ENCODE assay signal across 16 cellular contexts in genomic region chr15:100934735-100935134, GRCh38. TPM values are rescaled to one million over a fixed set of nuclear protein-coding genes. Genes with fewer than 3 reads are reported as not detected.
DNase-seq lines count a peak whose midpoint lies in the region; TF ChIP-seq lines count a peak whose summit lies in the region.
"Had no signal": no experiment of that assay in that cellular context is flagged by ENCODE, and none has a peak within 500 bp of the region (broad histone marks: within the 10 kb centered on the region; RNA-seq: fewer than 3 reads in every experiment).

No MANE protein-coding gene starts in this region.

- H3K36me3 ChIP-seq in Loucy (ENCODE audit: insufficient read depth, low read length) (no peaks in the 10 kb centered on the region), brain microvascular endothelial cell (replicated peaks) (no peaks in the 10 kb centered on the region), spleen (peaks cover 0 to 8% (median 0%) of the 10 kb centered on the region in 6 donors), A673 (ENCODE audit: insufficient read depth, low read length, poor library complexity, severe bottlenecking) (no peaks in the 10 kb centered on the region)

- no peak overlapping the region for H3K9ac ChIP-seq in Loucy (ENCODE audit: low read depth, low read length, poor library complexity, severe bottlenecking)
- H3K9ac ChIP-seq: KMS-11 had no signal

- BruUV-seq in A673 (replicated peaks; lab: Mats Ljungman, UMichigan): no TSS peak

- H3K79me2 ChIP-seq in Loucy (ENCODE audit: insufficient read depth, low read length): no peaks in the 10 kb centered on the region

- H3K4me3 ChIP-seq in Loucy (ENCODE audit: low read length, poor library complexity, severe bottlenecking) (no peak overlapping the region), brain microvascular endothelial cell (ENCODE audit: low read depth, low read length) (no peak overlapping the region), spleen (peak overlapping the region in 1 of 8 donors; percentile 12), A673 (ENCODE audit: low read depth, low read length, poor library complexity, severe bottlenecking) (no peak overlapping the region)

- no peak for TF ChIP-seq CTCF in Loucy (conservative IDR thresholded peaks at IDR 0.05; ENCODE audit: low read length)
- TF ChIP-seq CTCF in brain microvascular endothelial cell (IDR thresholded peaks at IDR 0.05; ENCODE audit: low read depth, low read length, missing control alignments): peak; percentile 46
- no peak for TF ChIP-seq CTCF in spleen (IDR thresholded peaks at IDR 0.05 in 8 of 11, conservative IDR thresholded peaks at IDR 0.05 in 3 of 11)
- no peak for TF ChIP-seq CTCF in A673 (conservative IDR thresholded peaks at IDR 0.05; ENCODE audit: low read depth, low read length)

- H3K9me3 ChIP-seq in Loucy (ENCODE audit: insufficient read depth, low read depth, low read length) (no peaks in the 10 kb centered on the region), spleen (no peaks in the 10 kb centered on the region), A673 (ENCODE audit: low read depth, low read length, poor library complexity, severe bottlenecking) (no peaks in the 10 kb centered on the region)

- H3K27ac ChIP-seq in brain microvascular endothelial cell (no peak overlapping the region), spleen (peak overlapping the region in 5 of 8 donors; percentile 32 to 67 (median 61)), A673 (ENCODE audit: low read depth, low read length, poor library complexity, severe bottlenecking) (no peak overlapping the region)
- H3K27ac ChIP-seq: 22Rv1, KMS-11 had no signal

- peak overlapping the region; percentile 46; the same call in 1 of the 2 replicates for H2AFZ ChIP-seq in Loucy (ENCODE audit: low read length)

- no peaks in the 10 kb centered on the region for H3K9me2 ChIP-seq in Loucy (replicated peaks; ENCODE audit: low read depth, low read length)

- CTCF ChIA-PET in A673 (lab: Charles Lee): no interaction called here

- H3K4me1 ChIP-seq in Loucy (ENCODE audit: insufficient read depth, low read length, poor library complexity, severe bottlenecking): peaks cover 26% of the 10 kb centered on the region
- H3K4me1 ChIP-seq in spleen: peaks cover 3 to 68% (median 47%) of the 10 kb centered on the region in 6 donors
- H3K4me1 ChIP-seq in A673 (ENCODE audit: insufficient read depth, low read length, poor library complexity, severe bottlenecking): peaks cover 5% of the 10 kb centered on the region

- H3K4me2 ChIP-seq in Loucy (ENCODE audit: low read depth, low read length, poor library complexity, severe bottlenecking): no peak overlapping the region
- H3K4me2 ChIP-seq: KMS-11 had no signal

- POLR2A ChIA-PET in A673 (lab: Charles Lee; ENCODE audit: low non-redundant PET): no interaction called here

- no peak for TF ChIP-seq POLR2A in spleen (IDR thresholded peaks at IDR 0.05)

- no peaks in the 10 kb centered on the region for H3K27me3 ChIP-seq in Loucy (ENCODE audit: insufficient read depth, low read length, poor library complexity, severe bottlenecking)
- H3K27me3 ChIP-seq in brain microvascular endothelial cell (replicated peaks): no peaks in the 10 kb centered on the region
- H3K27me3 ChIP-seq in spleen (replicated peaks in 1 of 7): no peaks in the 10 kb centered on the region
- no peaks in the 10 kb centered on the region for H3K27me3 ChIP-seq in A673 (replicated peaks; ENCODE audit: insufficient read depth, low read depth, low read length, poor library complexity)

- in situ Hi-C loops in brain microvascular endothelial cell (cut with HindIII; ENCODE audit: low pct_ligation_motif_present, low sequenced_read_pairs): no loop called here

- H3F3A ChIP-seq in Loucy (ENCODE audit: low read depth): no peaks in the 10 kb centered on the region

- intact Hi-C loops in spleen (cut with DNase I; ENCODE audit: low total_unique reads) (no loop called here), A673 (cut with micrococcal nuclease; ENCODE audit: unreplicated experiment) (no loop called here)

- peak; percentile 4 for DNase-seq in DMS53 (lab: John Stamatoyannopoulos, UW)
- no peak for DNase-seq in DMS53 treated with DMSO at 0.1 percent for 48 hours (lab: John Stamatoyannopoulos, UW; ENCODE audit: unreplicated experiment)
- DNase-seq in brain microvascular endothelial cell: peak; percentile 18
- DNase-seq in spleen: no peak
- no peak for DNase-seq in NK-92 treated with Interleukin-12 subunit alpha and Interleukin-12 subunit beta, amount 100 ng/mL, for 24 hours (lab: John Stamatoyannopoulos, UW)
- no peak for DNase-seq in globus pallidus (ENCODE audit: low spot score)
- DNase-seq in A673 (ENCODE audit: low spot score): no peak
- DNase-seq: amygdala; NCI-H226; nephron progenitor cell; stimulated activated CD4-positive, alpha-beta T cell treated with anti-CD3 and anti-CD28 coated beads, Interleukin-15, amount 100 ng/mL, for 24 hours; stimulated activated naive CD8-positive, alpha-beta T cell treated with anti-CD3 and anti-CD28 coated beads, Interleukin-15, amount 100 ng/mL, for 72 hours; T-cell had no signal

- no peaks in the 10 kb centered on the region for H4K20me1 ChIP-seq in Loucy (ENCODE audit: insufficient read depth, low read length, poor library complexity, severe bottlenecking)

RNA-seq across cellular contexts. Expression of gene LRRK1, which starts 15.6 kb away (rescaled TPM):
- total RNA-seq in spleen (10 to 100 TPM; 31.3 to 60.2 (median 49.9) TPM), A673 (2021) (7.7 TPM in 2 replicates)
- 10 to 100 TPM; 12.0 to 23.6 (median 12.8) TPM for polyA plus RNA-seq in spleen

RNA-seq across cellular contexts. Expression of gene ALDH1A3, which starts 55.1 kb away (rescaled TPM):
- total RNA-seq in spleen (10 to 100 TPM in 2 of 7 donors, 1 to 10 TPM in 4, under 1 TPM in 1; 0.94 to 22.3 (median 6.4) TPM), A673 (2021) (0.19 and 0.50 TPM in 2 replicates)
- 1 to 10 TPM; 1.1 to 4.0 (median 1.4) TPM for polyA plus RNA-seq in spleen

Comparison
In these comparisons a context has a peak if more than half of its experiments do, and no peak if none do; other contexts are left out.
1. DNase-seq: peak in DMS53 (single experiment) and brain microvascular endothelial cell (single experiment); none in DMS53 treated with DMSO at 0.1 percent for 48 hours (single experiment), spleen (single experiment), NK-92 treated with Interleukin-12 subunit alpha and Interleukin-12 subunit beta, amount 100 ng/mL, for 24 hours (single experiment), globus pallidus (single experiment) and A673 (single experiment).
2. H3K27ac ChIP-seq: peak in spleen (5 of 8); none in brain microvascular endothelial cell (single experiment) and A673 (single experiment).